ENCODE assay signal across 1 cellular context in the genomic region with DNA sequence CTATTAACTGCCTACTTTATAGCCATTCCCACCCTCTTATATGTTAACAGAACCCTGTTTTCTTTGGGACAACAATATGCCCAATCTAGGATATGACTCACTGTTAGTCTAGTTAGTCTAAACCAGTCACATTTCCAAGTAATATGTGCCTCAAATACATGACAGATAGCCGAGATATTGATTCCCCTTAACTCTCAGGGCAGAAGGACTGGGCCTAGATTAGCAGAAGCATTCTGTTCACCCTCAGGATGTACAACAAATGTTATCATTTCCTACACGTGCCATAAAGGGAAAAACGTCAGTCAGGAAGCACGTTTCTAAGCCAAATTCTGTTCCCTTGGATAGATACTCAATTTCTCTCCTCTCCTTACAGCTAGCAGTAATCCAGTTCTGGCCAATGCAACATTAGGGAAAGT.
TF ChIP-seq lines count a peak whose summit lies in the region.

No MANE protein-coding gene starts in this region.

TF ChIP-seq in K562, 482 proteins besides CTCF, POLR2A, EP300 and RAD21 (continued from another document and continues in another):
- TF ChIP-seq, protein P1, sequence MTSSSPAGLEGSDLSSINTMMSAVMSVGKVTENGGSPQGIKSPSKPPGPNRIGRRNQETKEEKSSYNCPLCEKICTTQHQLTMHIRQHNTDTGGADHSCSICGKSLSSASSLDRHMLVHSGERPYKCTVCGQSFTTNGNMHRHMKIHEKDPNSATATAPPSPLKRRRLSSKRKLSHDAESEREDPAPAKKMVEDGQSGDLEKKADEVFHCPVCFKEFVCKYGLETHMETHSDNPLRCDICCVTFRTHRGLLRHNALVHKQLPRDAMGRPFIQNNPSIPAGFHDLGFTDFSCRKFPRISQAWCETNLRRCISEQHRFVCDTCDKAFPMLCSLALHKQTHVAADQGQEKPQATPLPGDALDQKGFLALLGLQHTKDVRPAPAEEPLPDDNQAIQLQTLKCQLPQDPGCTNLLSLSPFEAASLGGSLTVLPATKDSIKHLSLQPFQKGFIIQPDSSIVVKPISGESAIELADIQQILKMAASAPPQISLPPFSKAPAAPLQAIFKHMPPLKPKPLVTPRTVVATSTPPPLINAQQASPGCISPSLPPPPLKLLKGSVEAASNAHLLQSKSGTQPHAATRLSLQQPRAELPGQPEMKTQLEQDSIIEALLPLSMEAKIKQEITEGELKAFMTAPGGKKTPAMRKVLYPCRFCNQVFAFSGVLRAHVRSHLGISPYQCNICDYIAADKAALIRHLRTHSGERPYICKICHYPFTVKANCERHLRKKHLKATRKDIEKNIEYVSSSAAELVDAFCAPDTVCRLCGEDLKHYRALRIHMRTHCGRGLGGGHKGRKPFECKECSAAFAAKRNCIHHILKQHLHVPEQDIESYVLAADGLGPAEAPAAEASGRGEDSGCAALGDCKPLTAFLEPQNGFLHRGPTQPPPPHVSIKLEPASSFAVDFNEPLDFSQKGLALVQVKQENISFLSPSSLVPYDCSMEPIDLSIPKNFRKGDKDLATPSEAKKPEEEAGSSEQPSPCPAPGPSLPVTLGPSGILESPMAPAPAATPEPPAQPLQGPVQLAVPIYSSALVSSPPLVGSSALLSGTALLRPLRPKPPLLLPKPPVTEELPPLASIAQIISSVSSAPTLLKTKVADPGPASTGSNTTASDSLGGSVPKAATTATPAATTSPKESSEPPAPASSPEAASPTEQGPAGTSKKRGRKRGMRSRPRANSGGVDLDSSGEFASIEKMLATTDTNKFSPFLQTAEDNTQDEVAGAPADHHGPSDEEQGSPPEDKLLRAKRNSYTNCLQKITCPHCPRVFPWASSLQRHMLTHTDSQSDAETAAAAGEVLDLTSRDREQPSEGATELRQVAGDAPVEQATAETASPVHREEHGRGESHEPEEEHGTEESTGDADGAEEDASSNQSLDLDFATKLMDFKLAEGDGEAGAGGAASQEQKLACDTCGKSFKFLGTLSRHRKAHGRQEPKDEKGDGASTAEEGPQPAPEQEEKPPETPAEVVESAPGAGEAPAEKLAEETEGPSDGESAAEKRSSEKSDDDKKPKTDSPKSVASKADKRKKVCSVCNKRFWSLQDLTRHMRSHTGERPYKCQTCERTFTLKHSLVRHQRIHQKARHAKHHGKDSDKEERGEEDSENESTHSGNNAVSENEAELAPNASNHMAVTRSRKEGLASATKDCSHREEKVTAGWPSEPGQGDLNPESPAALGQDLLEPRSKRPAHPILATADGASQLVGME (CRISPR knock-in tag; IDR thresholded peaks at IDR 0.05) = no peak
- no peak for TF ChIP-seq PURB (CRISPR knock-in tag; IDR thresholded peaks at IDR 0.05; ENCODE audit: low read depth)
- TF ChIP-seq, protein P2, sequence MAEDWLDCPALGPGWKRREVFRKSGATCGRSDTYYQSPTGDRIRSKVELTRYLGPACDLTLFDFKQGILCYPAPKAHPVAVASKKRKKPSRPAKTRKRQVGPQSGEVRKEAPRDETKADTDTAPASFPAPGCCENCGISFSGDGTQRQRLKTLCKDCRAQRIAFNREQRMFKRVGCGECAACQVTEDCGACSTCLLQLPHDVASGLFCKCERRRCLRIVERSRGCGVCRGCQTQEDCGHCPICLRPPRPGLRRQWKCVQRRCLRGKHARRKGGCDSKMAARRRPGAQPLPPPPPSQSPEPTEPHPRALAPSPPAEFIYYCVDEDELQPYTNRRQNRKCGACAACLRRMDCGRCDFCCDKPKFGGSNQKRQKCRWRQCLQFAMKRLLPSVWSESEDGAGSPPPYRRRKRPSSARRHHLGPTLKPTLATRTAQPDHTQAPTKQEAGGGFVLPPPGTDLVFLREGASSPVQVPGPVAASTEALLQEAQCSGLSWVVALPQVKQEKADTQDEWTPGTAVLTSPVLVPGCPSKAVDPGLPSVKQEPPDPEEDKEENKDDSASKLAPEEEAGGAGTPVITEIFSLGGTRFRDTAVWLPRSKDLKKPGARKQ (CRISPR knock-in tag; IDR thresholded peaks at IDR 0.05) = no peak
- TF ChIP-seq, protein P3, sequence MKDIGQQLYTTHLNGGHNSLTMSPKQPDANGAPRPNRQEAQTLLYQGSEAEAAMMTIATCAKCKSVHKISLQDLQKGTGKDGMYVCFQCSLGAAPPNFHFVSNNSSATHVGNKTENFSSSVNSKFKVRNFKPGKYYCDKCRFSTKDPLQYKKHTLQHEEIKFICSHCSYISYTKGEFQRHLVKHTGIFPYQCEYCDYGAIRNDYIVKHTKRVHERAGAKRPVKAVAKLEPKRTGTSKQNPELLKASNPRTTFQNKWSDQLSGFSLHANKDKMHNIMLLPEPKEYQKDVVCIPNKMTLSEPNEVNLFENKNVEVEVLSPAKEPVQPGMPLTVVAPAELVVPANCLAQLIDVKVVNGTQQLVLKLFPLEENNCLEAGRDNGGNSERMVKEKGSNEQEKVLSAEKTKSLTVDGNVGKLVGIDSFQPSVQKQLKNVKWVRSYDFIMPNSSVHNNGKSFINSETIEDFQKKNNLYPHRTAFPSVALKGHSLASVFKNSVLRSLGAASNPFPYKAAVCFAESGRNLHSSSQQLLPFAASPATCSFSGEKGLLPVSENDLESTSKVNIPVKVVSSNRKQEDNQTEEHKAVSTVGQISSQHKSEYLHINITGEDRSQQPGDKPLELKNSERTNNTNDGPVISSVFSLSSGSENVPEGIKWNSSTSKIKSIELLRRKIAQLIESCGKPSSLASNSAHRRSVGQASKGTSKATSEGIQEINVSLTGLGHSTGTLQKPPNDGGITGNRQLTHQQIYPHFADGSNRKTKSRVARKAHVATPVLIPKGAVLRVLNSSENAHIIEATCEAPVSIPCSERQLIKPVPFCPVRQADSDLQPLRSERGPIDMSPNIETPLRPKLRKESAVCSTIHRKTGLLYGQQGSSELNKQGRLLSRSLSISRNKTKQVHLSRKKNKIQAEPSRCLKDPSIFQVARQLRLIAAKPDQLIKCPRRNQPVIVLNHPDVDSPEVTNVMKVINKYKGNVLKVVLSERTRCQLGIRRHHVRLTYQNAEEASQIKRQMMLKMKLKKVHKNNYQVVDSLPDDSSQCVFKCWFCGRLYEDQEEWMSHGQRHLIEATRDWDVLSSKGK (CRISPR knock-in tag; IDR thresholded peaks at IDR 0.05) = no peak
- no peak for TF ChIP-seq ZNF175 (CRISPR knock-in tag; IDR thresholded peaks at IDR 0.05; ENCODE audit: low read depth)
- no peak for TF ChIP-seq TAF9B (IDR thresholded peaks at IDR 0.05; ENCODE audit: partially characterized antibody)
- TF ChIP-seq BRF1 (IDR thresholded peaks at IDR 0.05; ENCODE audit: borderline replicate concordance, extremely low read depth, insufficient read length) = no peak
- TF ChIP-seq MTA1 (IDR thresholded peaks at IDR 0.05; ENCODE audit: borderline replicate concordance) = no peak
- TF ChIP-seq ZNF436 (CRISPR knock-in tag; IDR thresholded peaks at IDR 0.05) = no peak
- no peak for TF ChIP-seq COPS2 (conservative IDR thresholded peaks at IDR 0.05)
- peak; percentile 79 for TF ChIP-seq KLF16 (IDR thresholded peaks at IDR 0.05)
- TF ChIP-seq, protein P4, sequence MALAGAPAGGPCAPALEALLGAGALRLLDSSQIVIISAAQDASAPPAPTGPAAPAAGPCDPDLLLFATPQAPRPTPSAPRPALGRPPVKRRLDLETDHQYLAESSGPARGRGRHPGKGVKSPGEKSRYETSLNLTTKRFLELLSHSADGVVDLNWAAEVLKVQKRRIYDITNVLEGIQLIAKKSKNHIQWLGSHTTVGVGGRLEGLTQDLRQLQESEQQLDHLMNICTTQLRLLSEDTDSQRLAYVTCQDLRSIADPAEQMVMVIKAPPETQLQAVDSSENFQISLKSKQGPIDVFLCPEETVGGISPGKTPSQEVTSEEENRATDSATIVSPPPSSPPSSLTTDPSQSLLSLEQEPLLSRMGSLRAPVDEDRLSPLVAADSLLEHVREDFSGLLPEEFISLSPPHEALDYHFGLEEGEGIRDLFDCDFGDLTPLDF (CRISPR knock-in tag; IDR thresholded peaks at IDR 0.05) = no peak
- no peak for TF ChIP-seq TBP (optimal IDR thresholded peaks at IDR 0.05; ENCODE audit: low read depth, low read length)
- TF ChIP-seq SIN3A (IDR thresholded peaks at IDR 0.05; ENCODE audit: borderline replicate concordance in 2 of 2, control insufficient read depth in 1 of 2, low read depth in 2 of 2, low read length in 2 of 2) = no peak
- no peak for TF ChIP-seq HNRNPLL (IDR thresholded peaks at IDR 0.05; ENCODE audit: low read depth, low read length, poor library complexity, severe bottlenecking)
- no peak for TF ChIP-seq RBFOX2 (IDR thresholded peaks at IDR 0.05; ENCODE audit: low read depth, low read length)
- no peak for TF ChIP-seq ZNF561 (CRISPR knock-in tag; conservative IDR thresholded peaks at IDR 0.05)
- no peak for TF ChIP-seq ZC3H8 (IDR thresholded peaks at IDR 0.05)
- TF ChIP-seq MCM3 (IDR thresholded peaks at IDR 0.05) = no peak
- no peak for TF ChIP-seq ASH1L (IDR thresholded peaks at IDR 0.05; ENCODE audit: borderline replicate concordance, low read depth, partially characterized antibody)
- TF ChIP-seq, protein P5, sequence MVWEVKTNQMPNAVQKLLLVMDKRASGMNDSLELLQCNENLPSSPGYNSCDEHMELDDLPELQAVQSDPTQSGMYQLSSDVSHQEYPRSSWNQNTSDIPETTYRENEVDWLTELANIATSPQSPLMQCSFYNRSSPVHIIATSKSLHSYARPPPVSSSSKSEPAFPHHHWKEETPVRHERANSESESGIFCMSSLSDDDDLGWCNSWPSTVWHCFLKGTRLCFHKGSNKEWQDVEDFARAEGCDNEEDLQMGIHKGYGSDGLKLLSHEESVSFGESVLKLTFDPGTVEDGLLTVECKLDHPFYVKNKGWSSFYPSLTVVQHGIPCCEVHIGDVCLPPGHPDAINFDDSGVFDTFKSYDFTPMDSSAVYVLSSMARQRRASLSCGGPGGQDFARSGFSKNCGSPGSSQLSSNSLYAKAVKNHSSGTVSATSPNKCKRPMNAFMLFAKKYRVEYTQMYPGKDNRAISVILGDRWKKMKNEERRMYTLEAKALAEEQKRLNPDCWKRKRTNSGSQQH (CRISPR knock-in tag; IDR thresholded peaks at IDR 0.05) = no peak
- TF ChIP-seq ELF4 (CRISPR knock-in tag; IDR thresholded peaks at IDR 0.05) = no peak
- TF ChIP-seq, protein P6, sequence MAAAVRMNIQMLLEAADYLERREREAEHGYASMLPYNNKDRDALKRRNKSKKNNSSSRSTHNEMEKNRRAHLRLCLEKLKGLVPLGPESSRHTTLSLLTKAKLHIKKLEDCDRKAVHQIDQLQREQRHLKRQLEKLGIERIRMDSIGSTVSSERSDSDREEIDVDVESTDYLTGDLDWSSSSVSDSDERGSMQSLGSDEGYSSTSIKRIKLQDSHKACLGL (CRISPR knock-in tag; IDR thresholded peaks at IDR 0.05; ENCODE audit: borderline replicate concordance, poor library complexity, severe bottlenecking) = no peak
- no peak for TF ChIP-seq ZNF41 (CRISPR knock-in tag; conservative IDR thresholded peaks at IDR 0.05)
- no peak for TF ChIP-seq IFI16 (CRISPR knock-in tag; IDR thresholded peaks at IDR 0.05)
- TF ChIP-seq CHD2 (IDR thresholded peaks at IDR 0.05; ENCODE audit: low read depth, low read length) = no peak
- TF ChIP-seq, protein P7, sequence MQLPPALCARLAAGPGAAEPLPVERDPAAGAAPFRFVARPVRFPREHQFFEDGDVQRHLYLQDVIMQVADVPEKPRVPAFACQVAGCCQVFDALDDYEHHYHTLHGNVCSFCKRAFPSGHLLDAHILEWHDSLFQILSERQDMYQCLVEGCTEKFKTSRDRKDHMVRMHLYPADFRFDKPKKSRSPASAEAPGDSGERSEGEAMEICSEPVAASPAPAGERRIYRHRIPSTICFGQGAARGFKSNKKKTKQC (CRISPR knock-in tag; IDR thresholded peaks at IDR 0.05) = no peak
- no peak for TF ChIP-seq LARP7 (IDR thresholded peaks at IDR 0.05)
- TF ChIP-seq, protein P8, sequence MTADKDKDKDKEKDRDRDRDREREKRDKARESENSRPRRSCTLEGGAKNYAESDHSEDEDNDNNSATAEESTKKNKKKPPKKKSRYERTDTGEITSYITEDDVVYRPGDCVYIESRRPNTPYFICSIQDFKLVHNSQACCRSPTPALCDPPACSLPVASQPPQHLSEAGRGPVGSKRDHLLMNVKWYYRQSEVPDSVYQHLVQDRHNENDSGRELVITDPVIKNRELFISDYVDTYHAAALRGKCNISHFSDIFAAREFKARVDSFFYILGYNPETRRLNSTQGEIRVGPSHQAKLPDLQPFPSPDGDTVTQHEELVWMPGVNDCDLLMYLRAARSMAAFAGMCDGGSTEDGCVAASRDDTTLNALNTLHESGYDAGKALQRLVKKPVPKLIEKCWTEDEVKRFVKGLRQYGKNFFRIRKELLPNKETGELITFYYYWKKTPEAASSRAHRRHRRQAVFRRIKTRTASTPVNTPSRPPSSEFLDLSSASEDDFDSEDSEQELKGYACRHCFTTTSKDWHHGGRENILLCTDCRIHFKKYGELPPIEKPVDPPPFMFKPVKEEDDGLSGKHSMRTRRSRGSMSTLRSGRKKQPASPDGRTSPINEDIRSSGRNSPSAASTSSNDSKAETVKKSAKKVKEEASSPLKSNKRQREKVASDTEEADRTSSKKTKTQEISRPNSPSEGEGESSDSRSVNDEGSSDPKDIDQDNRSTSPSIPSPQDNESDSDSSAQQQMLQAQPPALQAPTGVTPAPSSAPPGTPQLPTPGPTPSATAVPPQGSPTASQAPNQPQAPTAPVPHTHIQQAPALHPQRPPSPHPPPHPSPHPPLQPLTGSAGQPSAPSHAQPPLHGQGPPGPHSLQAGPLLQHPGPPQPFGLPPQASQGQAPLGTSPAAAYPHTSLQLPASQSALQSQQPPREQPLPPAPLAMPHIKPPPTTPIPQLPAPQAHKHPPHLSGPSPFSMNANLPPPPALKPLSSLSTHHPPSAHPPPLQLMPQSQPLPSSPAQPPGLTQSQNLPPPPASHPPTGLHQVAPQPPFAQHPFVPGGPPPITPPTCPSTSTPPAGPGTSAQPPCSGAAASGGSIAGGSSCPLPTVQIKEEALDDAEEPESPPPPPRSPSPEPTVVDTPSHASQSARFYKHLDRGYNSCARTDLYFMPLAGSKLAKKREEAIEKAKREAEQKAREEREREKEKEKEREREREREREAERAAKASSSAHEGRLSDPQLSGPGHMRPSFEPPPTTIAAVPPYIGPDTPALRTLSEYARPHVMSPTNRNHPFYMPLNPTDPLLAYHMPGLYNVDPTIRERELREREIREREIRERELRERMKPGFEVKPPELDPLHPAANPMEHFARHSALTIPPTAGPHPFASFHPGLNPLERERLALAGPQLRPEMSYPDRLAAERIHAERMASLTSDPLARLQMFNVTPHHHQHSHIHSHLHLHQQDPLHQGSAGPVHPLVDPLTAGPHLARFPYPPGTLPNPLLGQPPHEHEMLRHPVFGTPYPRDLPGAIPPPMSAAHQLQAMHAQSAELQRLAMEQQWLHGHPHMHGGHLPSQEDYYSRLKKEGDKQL (CRISPR knock-in tag; IDR thresholded peaks at IDR 0.05; ENCODE audit: borderline replicate concordance) = no peak
- TF ChIP-seq, protein P9, sequence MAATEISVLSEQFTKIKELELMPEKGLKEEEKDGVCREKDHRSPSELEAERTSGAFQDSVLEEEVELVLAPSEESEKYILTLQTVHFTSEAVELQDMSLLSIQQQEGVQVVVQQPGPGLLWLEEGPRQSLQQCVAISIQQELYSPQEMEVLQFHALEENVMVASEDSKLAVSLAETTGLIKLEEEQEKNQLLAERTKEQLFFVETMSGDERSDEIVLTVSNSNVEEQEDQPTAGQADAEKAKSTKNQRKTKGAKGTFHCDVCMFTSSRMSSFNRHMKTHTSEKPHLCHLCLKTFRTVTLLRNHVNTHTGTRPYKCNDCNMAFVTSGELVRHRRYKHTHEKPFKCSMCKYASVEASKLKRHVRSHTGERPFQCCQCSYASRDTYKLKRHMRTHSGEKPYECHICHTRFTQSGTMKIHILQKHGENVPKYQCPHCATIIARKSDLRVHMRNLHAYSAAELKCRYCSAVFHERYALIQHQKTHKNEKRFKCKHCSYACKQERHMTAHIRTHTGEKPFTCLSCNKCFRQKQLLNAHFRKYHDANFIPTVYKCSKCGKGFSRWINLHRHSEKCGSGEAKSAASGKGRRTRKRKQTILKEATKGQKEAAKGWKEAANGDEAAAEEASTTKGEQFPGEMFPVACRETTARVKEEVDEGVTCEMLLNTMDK (IDR thresholded peaks at IDR 0.05; ENCODE audit: borderline replicate concordance, insufficient read depth, low read depth, low read length, poor library complexity, severe bottlenecking) = no peak
- no peak for TF ChIP-seq POLR3A (IDR thresholded peaks at IDR 0.05; ENCODE audit: borderline replicate concordance, extremely low read depth, insufficient read depth, insufficient read length)
